In the genomic region with DNA sequence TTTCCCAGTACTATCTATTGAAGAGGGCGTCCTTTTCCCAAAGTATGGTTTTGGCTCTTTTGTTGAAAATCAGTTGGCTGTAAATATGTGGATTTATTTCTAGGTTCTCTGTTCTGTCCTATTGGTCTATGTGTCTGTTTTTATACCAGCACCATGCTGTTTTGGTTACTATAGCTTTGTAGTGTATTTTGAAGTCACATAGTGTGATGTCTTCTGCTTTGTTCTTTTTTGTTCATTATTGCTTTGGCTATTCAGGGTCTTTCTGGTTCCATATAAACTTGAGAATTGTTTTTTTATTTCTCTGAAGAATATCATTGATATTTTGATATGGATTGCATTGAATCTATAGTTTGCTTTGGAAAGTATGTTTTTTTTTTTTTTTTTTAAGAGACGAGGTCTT, we compare ENCODE assay signal across 15 cellular contexts.
DNase-seq lines count a peak whose midpoint lies in the region; ATAC-seq and TF ChIP-seq lines count a peak whose summit lies in the region.
"Had no signal": no experiment of that assay in that cellular context is flagged by ENCODE, and none has a peak within 500 bp of the region (broad histone marks: within the 10 kb centered on the region; RNA-seq: fewer than 3 reads in every experiment).

No MANE protein-coding gene starts in this region.

- TF ChIP-seq CTCF in HCT116 (IDR thresholded peaks at IDR 0.05 in 2 of 3, conservative IDR thresholded peaks at IDR 0.05 in 1 of 3; ENCODE audit: borderline replicate concordance in 1 of 3, insufficient read depth in 1 of 3, low read depth in 2 of 3, low read length in 2 of 3) = no peak
- TF ChIP-seq CTCF in hepatocyte (IDR thresholded peaks at IDR 0.05; ENCODE audit: poor library complexity) = no peak
- TF ChIP-seq CTCF in GM10266 (IDR thresholded peaks at IDR 0.05; ENCODE audit: control insufficient read depth, insufficient read depth, low read depth, missing control alignments) = no peak

- RAD21 ChIA-PET in HCT116 (lab: Charles Lee; ENCODE audit: low non-redundant PET in 1 of 2, low total read pairs in 2 of 2, uncharacterized antibody in 2 of 2, unreplicated experiment in 2 of 2) = no interaction called here

- H3K79me2 ChIP-seq in HCT116 (ENCODE audit: insufficient read depth, low read length) = peaks cover 46% of the 10 kb centered on the region
- H3K79me2 ChIP-seq in hepatocyte = peaks cover 56% of the 10 kb centered on the region

- BruUV-seq in HCT116 (replicated peaks; lab: Mats Ljungman, UMichigan) = no TSS peak

- H3K9ac ChIP-seq in HCT116 (ENCODE audit: low read length) (no peak overlapping the region), adipocyte (ENCODE audit: low read length) (peak overlapping the region; percentile 37)

- H3K36me3 ChIP-seq in HCT116 (ENCODE audit: control insufficient read depth in 1 of 2, insufficient read depth in 2 of 2, low read length in 2 of 2) (no peaks in the 10 kb centered on the region), adipocyte (ENCODE audit: control insufficient read depth, insufficient read depth, low read length, severe bottlenecking) (no peaks in the 10 kb centered on the region), hepatocyte (replicated peaks; ENCODE audit: insufficient read depth, low read depth) (no peaks in the 10 kb centered on the region)
- H3K36me3 ChIP-seq: HAP-1 had no signal

- CTCF ChIA-PET in HCT116 (lab: Charles Lee) = no interaction called here

- H3K9me2 ChIP-seq in HCT116 (ENCODE audit: insufficient read depth) (no peaks in the 10 kb centered on the region), hepatocyte (replicated peaks; ENCODE audit: insufficient read depth) (no peaks in the 10 kb centered on the region)

- H3K4me3 ChIP-seq in HCT116 (replicated peaks in 1 of 2; ENCODE audit: low read depth in 1 of 2, low read length in 2 of 2) = no peak overlapping the region
- H3K4me3 ChIP-seq in adipocyte (ENCODE audit: low read length) = peak overlapping the region; percentile 58
- peak overlapping the region; percentile 7 for H3K4me3 ChIP-seq in hepatocyte
- H3K4me3 ChIP-seq: HAP-1 had no signal

- TF ChIP-seq POLR2A in HCT116 (IDR thresholded peaks at IDR 0.05; ENCODE audit: borderline replicate concordance, extremely low read depth, insufficient read depth, insufficient read length) = no peak

- no peak for TF ChIP-seq RAD21 in HCT116 (IDR thresholded peaks at IDR 0.05; ENCODE audit: low read depth)

- POLR2A ChIA-PET in HCT116 (lab: Charles Lee) = no interaction called here

- intact Hi-C loops in HCT116 (cut with micrococcal nuclease) = no loop called here

- H3K27ac ChIP-seq in HCT116 (ENCODE audit: low read depth, low read length) = no peak overlapping the region
- no peak overlapping the region for H3K27ac ChIP-seq in hepatocyte

- H4K20me1 ChIP-seq in HCT116 (ENCODE audit: insufficient read depth) = no peaks in the 10 kb centered on the region
- peaks cover 3% of the 10 kb centered on the region for H4K20me1 ChIP-seq in hepatocyte (ENCODE audit: insufficient read depth, poor library complexity, severe bottlenecking)

- no peaks in the 10 kb centered on the region for H3K27me3 ChIP-seq in HCT116 (ENCODE audit: insufficient read depth, low read length)
- H3K27me3 ChIP-seq in adipocyte (replicated peaks; ENCODE audit: control insufficient read depth, insufficient read depth, low read length) = no peaks in the 10 kb centered on the region
- no peaks in the 10 kb centered on the region for H3K27me3 ChIP-seq in hepatocyte

- ATAC-seq in HCT116 (no peak), GM18867 (IDR thresholded peaks at IDR 0.05; ENCODE audit: unreplicated experiment) (no peak)

- WGBS in hepatocyte (ENCODE audit: low lambda C conversion rate, missing lambda C conversion rate) = 100% methylated on average over 2 of the region's 2 CpGs

- H2AFZ ChIP-seq in HCT116 (ENCODE audit: low read depth, low read length, poor library complexity, severe bottlenecking) (no peak overlapping the region), hepatocyte (no peak overlapping the region)

- no peaks in the 10 kb centered on the region for H3K4me1 ChIP-seq in HCT116 (ENCODE audit: control insufficient read depth in 1 of 2, insufficient read depth in 2 of 2, low read length in 2 of 2)
- H3K4me1 ChIP-seq in adipocyte (ENCODE audit: control insufficient read depth, insufficient read depth, low read length) = peaks cover 33% of the 10 kb centered on the region
- H3K4me1 ChIP-seq in hepatocyte (ENCODE audit: insufficient read depth) = peaks cover 9% of the 10 kb centered on the region

- DNase-seq in HCT116 (ENCODE audit: low read depth, low spot score) = no peak
- DNase-seq in adipocyte (ENCODE audit: low read depth) = no peak
- DNase-seq in hepatocyte (ENCODE audit: low spot score) = no peak
- no peak for DNase-seq in NCI-H1694 treated with DMSO at 0.1 percent for 48 hours (lab: John Stamatoyannopoulos, UW)
- no peak for DNase-seq in GM10266 (ENCODE audit: extremely low spot score)
- DNase-seq: C1 segment of cervical spinal cord; Calu3; CD4-positive, alpha-beta memory T cell; COR-L47; DMS53; DMS79 treated with DMSO at 0.1 percent for 48 hours; GF-D8; GOT3 had no signal

- H3K4me2 ChIP-seq in HCT116 (ENCODE audit: low read length) (no peak overlapping the region), hepatocyte (no peak overlapping the region)

- H3K9me3 ChIP-seq in HCT116 (ENCODE audit: control insufficient read depth in 1 of 2, insufficient read depth in 1 of 2, low read depth in 1 of 2, low read length in 2 of 2) = peaks cover 0 to 23% of the 10 kb centered on the region in 2 experiments; a peak in 3 of 4 replicates
- peaks cover 7% of the 10 kb centered on the region for H3K9me3 ChIP-seq in adipocyte (ENCODE audit: control insufficient read depth, low read length)
- peaks cover 7% of the 10 kb centered on the region for H3K9me3 ChIP-seq in hepatocyte (ENCODE audit: low read depth)

TF ChIP-seq in HCT116, 20 proteins besides CTCF, POLR2A, EP300 and RAD21:
- TF ChIP-seq YY1 (IDR thresholded peaks at IDR 0.05; ENCODE audit: extremely low read depth, insufficient replicate concordance, low read depth, low read length) = no peak
- no peak for TF ChIP-seq ZFX (IDR thresholded peaks at IDR 0.05)
- peak; percentile 35; the same call in 1 of the 2 replicates for TF ChIP-seq CBX3 (IDR thresholded peaks at IDR 0.05; ENCODE audit: low read depth)
- no peak for TF ChIP-seq EZH2 (IDR thresholded peaks at IDR 0.05)
- no peak for TF ChIP-seq TCF7L2 (IDR thresholded peaks at IDR 0.05; ENCODE audit: borderline replicate concordance, extremely low read depth, insufficient read depth, insufficient read length)
- no peak for TF ChIP-seq SP1 (IDR thresholded peaks at IDR 0.05; ENCODE audit: low read depth)
- TF ChIP-seq EGR1 (IDR thresholded peaks at IDR 0.05; ENCODE audit: low read depth) = no peak

Comparison
In these comparisons a context has a peak if more than half of its experiments do, and no peak if none do; other contexts are left out.
1. H3K4me3 ChIP-seq: peak in adipocyte (single experiment) and hepatocyte (single experiment); none in HCT116 (0 of 2).